In the genomic region with DNA sequence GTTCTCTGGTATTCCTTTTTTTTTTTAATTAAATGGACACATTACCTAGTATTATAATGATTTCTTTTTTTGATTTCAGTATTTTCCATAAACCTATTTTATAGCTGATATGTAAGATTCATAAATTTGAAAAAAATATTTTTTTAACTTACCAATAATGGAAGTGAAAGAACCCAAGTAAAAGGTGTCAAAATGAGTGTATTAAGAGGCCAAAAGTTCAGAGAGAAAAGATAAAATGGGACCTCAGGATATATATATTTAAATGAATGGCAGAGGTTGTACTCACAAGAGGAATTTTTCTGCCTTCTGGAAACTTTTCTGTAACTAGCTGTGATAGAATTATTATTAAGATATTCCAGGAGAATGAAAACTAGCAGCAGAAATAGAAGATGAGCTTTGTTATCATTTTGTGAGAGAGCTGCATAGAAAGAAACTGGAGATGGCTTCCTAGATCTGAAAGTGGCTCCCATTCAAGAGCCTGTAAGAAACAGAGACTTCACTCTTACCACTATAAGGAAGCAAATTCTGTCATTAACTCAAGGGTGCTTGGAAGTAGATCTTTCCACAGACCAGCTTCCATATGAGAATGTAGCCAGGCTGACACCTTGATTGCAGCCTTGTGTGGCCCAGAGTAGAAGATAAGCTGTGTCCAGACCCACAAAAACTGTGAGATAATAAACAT, we compare ENCODE assay signal across 19 cellular contexts.
"Had no signal": no experiment of that assay in that cellular context is flagged by ENCODE, and none has a peak within 500 bp of the region (broad histone marks: within the 10 kb centered on the region; RNA-seq: fewer than 3 reads in every experiment).

No MANE protein-coding gene starts in this region.

- H3K27me3 Mint-ChIP-seq: activated naive CD8-positive, alpha-beta T cell treated with anti-CD3 and anti-CD28 coated beads, Interleukin-2, amount 50 U/mL, for 24 hours; naive B cell had no signal

- ATAC-seq: activated CD4-positive, CD25-positive, alpha-beta regulatory T cell treated with anti-CD3 and anti-CD28 coated beads, Interleukin-2, amount 50 U/mL, for 24 hours; activated naive CD8-positive, alpha-beta T cell treated with anti-CD3 and anti-CD28 coated beads, Interleukin-2, amount 50 U/mL, for 24 hours; foreskin keratinocyte; left lung; pancreas; upper lobe of right lung had no signal

- H3K27ac Mint-ChIP-seq: activated naive CD4-positive, alpha-beta T cell treated with anti-CD3 and anti-CD28 coated beads for 36 hours; activated naive CD8-positive, alpha-beta T cell treated with anti-CD3 and anti-CD28 coated beads, Interleukin-2, amount 50 U/mL, for 24 hours; naive B cell had no signal

- DNase-seq: activated naive CD4-positive, alpha-beta T cell treated with anti-CD3 and anti-CD28 coated beads for 36 hours; activated naive CD8-positive, alpha-beta T cell treated with anti-CD3 and anti-CD28 coated beads, Interleukin-2, amount 50 U/mL, for 24 hours; activated T-cell treated with anti-CD3 and anti-CD28 coated beads for 4 hours; aorta; effector CD8-positive, alpha-beta T cell; foreskin keratinocyte; glutamatergic neuron; hypothalamus; kidney; left lung; mammary epithelial cell; naive B cell; pancreas; stimulated activated CD4-positive, alpha-beta T cell treated with anti-CD3 and anti-CD28 coated beads, Interleukin-12 subunit alpha, Interleukin-12 subunit beta, amount 100 ng/mL, for 4 hours; stimulated activated CD4-positive, alpha-beta T cell treated with anti-CD3 and anti-CD28 coated beads, Interleukin-2, amount 100 ng/mL, for 24 hours; stomach; testis; upper lobe of right lung had no signal

- H3K4me1 Mint-ChIP-seq: activated naive CD8-positive, alpha-beta T cell treated with anti-CD3 and anti-CD28 coated beads, Interleukin-2, amount 50 U/mL, for 24 hours; naive B cell had no signal

- H3K4me3 Mint-ChIP-seq: activated naive CD4-positive, alpha-beta T cell treated with anti-CD3 and anti-CD28 coated beads for 36 hours; activated naive CD8-positive, alpha-beta T cell treated with anti-CD3 and anti-CD28 coated beads, Interleukin-2, amount 50 U/mL, for 24 hours; naive B cell had no signal

- H3K9me3 Mint-ChIP-seq: activated naive CD4-positive, alpha-beta T cell treated with anti-CD3 and anti-CD28 coated beads for 36 hours; activated naive CD8-positive, alpha-beta T cell treated with anti-CD3 and anti-CD28 coated beads, Interleukin-2, amount 50 U/mL, for 24 hours had no signal

- H3K36me3 Mint-ChIP-seq: naive B cell had no signal
